In genomic region chr19:40586611-40587010, GRCh38 we compare ENCODE assay signal across 20 cellular contexts. TPM values are rescaled to one million over a fixed set of nuclear protein-coding genes. Genes with fewer than 3 reads are reported as not detected.
A peak's percentile ranks its signal among the peaks of the same experiment; 100 is the strongest.
DNase-seq lines count a peak whose midpoint lies in the region; ATAC-seq and TF ChIP-seq lines count a peak whose summit lies in the region.
"Had no signal": no experiment of that assay in that cellular context is flagged by ENCODE, and none has a peak within 500 bp of the region (broad histone marks: within the 10 kb centered on the region; RNA-seq: fewer than 3 reads in every experiment).

No MANE protein-coding gene starts in this region.

- CTCF ChIA-PET in MCF 10A (lab: Yijun Ruan, JAX) (interaction anchor here (0.6 to 1.1 kb wide), 5 partner anchors 12 to 281 kb away, joined by 3 to 6 read pairs (median 3); no protein-coding TSS in a partner anchor), mammary epithelial cell (lab: Charles Lee; ENCODE audit: low non-redundant PET) (no interaction called here)

- no peak overlapping the region for H3K4me3 Mint-ChIP-seq in MCF 10A (ENCODE audit: unreplicated experiment)
- H3K4me3 Mint-ChIP-seq in stimulated activated memory B cell treated with anti-CD40 and anti-IgM and Interleukin-4, amounts not matched to agents 10 μg/mL and 1 μg/mL and 100 μg/mL, for 72 hours, result no peak overlapping the region

- no peaks in the 10 kb centered on the region for H3K27me3 Mint-ChIP-seq in MCF 10A (ENCODE audit: insufficient read depth, unreplicated experiment)
- no peaks in the 10 kb centered on the region for H3K27me3 Mint-ChIP-seq in stimulated activated memory B cell treated with anti-CD40 and anti-IgM and Interleukin-4, amounts not matched to agents 10 μg/mL and 1 μg/mL and 100 μg/mL, for 72 hours
- H3K27me3 Mint-ChIP-seq: CD4-positive, alpha-beta memory T cell had no signal

- TF ChIP-seq CTCF in MCF 10A (IDR thresholded peaks at IDR 0.05; ENCODE audit: unreplicated experiment) (no peak), mammary epithelial cell (conservative IDR thresholded peaks at IDR 0.05 in 1 of 2, IDR thresholded peaks at IDR 0.05 in 1 of 2; ENCODE audit: extremely low read depth in 1 of 2, insufficient read depth in 1 of 2, low read depth in 1 of 2, low read length in 2 of 2) (no peak)

- no peak overlapping the region for H2AFZ ChIP-seq in mammary epithelial cell (ENCODE audit: low read depth, low read length)

- H3K9me3 Mint-ChIP-seq in MCF 10A (ENCODE audit: unreplicated experiment), result no peaks in the 10 kb centered on the region
- no peaks in the 10 kb centered on the region for H3K9me3 Mint-ChIP-seq in stimulated activated memory B cell treated with anti-CD40 and anti-IgM and Interleukin-4, amounts not matched to agents 10 μg/mL and 1 μg/mL and 100 μg/mL, for 72 hours

- DNase-seq in MCF 10A (ENCODE audit: unreplicated experiment) (no peak), mammary epithelial cell (no peak), D341Med (ENCODE audit: low spot score) (peak; percentile 9), epithelial cell of prostate (ENCODE audit: low read depth, low spot score) (no peak)
- no peak for DNase-seq in stimulated activated CD4-positive, alpha-beta T cell treated with anti-CD3 and anti-CD28 coated beads, Interleukin-1b, Interleukin-23, amount 100 ng/mL, for 48 hours
- DNase-seq: ACHN; AML-193; CD4-positive, alpha-beta memory T cell; DMS79; H7; IMR-90; Karpas-422; MM.1S; NCI-H1092 treated with DMSO at 0.1 percent for 48 hours; NCI-H2081 treated with DMSO at 0.1 percent for 48 hours; NCI-H510A treated with DMSO at 0.1 percent for 48 hours; SHP77 had no signal

- intact Hi-C loops in MCF 10A (cut with micrococcal nuclease) (no loop called here), mammary epithelial cell (cut with micrococcal nuclease) (no loop called here)

- no peak overlapping the region for H3K9ac ChIP-seq in mammary epithelial cell (ENCODE audit: insufficient read depth, low read length)

- no peak for ATAC-seq in stimulated activated memory B cell treated with anti-CD40 and anti-IgM and Interleukin-4, amounts not matched to agents 10 μg/mL and 1 μg/mL and 100 μg/mL, for 72 hours
- no peak for ATAC-seq in HG03469 (IDR thresholded peaks at IDR 0.05; ENCODE audit: unreplicated experiment)
- ATAC-seq: Panc1 had no signal

- WGBS in mammary epithelial cell (ENCODE audit: low coverage, missing lambda C conversion rate), result 100% methylated on average over 8 of the region's 14 CpGs

- H3K4me1 ChIP-seq in mammary epithelial cell (ENCODE audit: insufficient read depth, low read length), result no peaks in the 10 kb centered on the region

- POLR2A ChIA-PET in MCF 10A (lab: Yijun Ruan, JAX), result interaction anchor here (0.9 to 1.5 kb wide), 3 partner anchors 9 to 23 kb away, joined by 3 read pairs; no protein-coding TSS in a partner anchor

- BruUV-seq in MCF 10A (replicated peaks; lab: Mats Ljungman, UMichigan) (no TSS peak), mammary epithelial cell (replicated peaks; lab: Mats Ljungman, UMichigan) (no TSS peak)

- no peak overlapping the region for H3K4me2 ChIP-seq in mammary epithelial cell (ENCODE audit: insufficient read depth, low read depth, low read length)

- H3K27ac ChIP-seq in mammary epithelial cell (ENCODE audit: insufficient read depth, low read depth, low read length) (no peak overlapping the region), epithelial cell of prostate (peak overlapping the region; percentile 88)

- H3K27ac Mint-ChIP-seq in MCF 10A (ENCODE audit: low read depth, unreplicated experiment), result peak overlapping the region; percentile 6
- peak overlapping the region; percentile 27 for H3K27ac Mint-ChIP-seq in stimulated activated memory B cell treated with anti-CD40 and anti-IgM and Interleukin-4, amounts not matched to agents 10 μg/mL and 1 μg/mL and 100 μg/mL, for 72 hours

- no peaks in the 10 kb centered on the region for H4K20me1 ChIP-seq in mammary epithelial cell (ENCODE audit: insufficient read depth, low read length)

- in situ Hi-C loops in mammary epithelial cell (cut with MboI; ENCODE audit: low sequenced_read_pairs in 2 of 2), result no loop called here

- H3K79me2 ChIP-seq in mammary epithelial cell (ENCODE audit: insufficient read depth, low read length), result no peaks in the 10 kb centered on the region

- dilution Hi-C loops in mammary epithelial cell (cut with HindIII; ENCODE audit: low sequenced_read_pairs), result no loop called here

- H3K27me3 ChIP-seq in mammary epithelial cell (ENCODE audit: insufficient read depth, low read length), result no peaks in the 10 kb centered on the region

- H3K36me3 Mint-ChIP-seq in MCF 10A (ENCODE audit: insufficient read depth, unreplicated experiment), result peaks cover 8% of the 10 kb centered on the region
- peaks cover 90% of the 10 kb centered on the region for H3K36me3 Mint-ChIP-seq in stimulated activated memory B cell treated with anti-CD40 and anti-IgM and Interleukin-4, amounts not matched to agents 10 μg/mL and 1 μg/mL and 100 μg/mL, for 72 hours

- no peaks in the 10 kb centered on the region for H3K9me3 ChIP-seq in mammary epithelial cell (replicated peaks; ENCODE audit: insufficient read depth, low read length)

- H3K36me3 ChIP-seq in mammary epithelial cell (ENCODE audit: insufficient read depth, low read length), result no peaks in the 10 kb centered on the region

- H3K4me1 Mint-ChIP-seq in MCF 10A (ENCODE audit: insufficient read depth, unreplicated experiment), result peaks cover 24% of the 10 kb centered on the region
- peaks cover 25% of the 10 kb centered on the region for H3K4me1 Mint-ChIP-seq in stimulated activated memory B cell treated with anti-CD40 and anti-IgM and Interleukin-4, amounts not matched to agents 10 μg/mL and 1 μg/mL and 100 μg/mL, for 72 hours

- no peak overlapping the region for H3K4me3 ChIP-seq in mammary epithelial cell (replicated peaks in 1 of 3; ENCODE audit: insufficient read depth in 1 of 3, low read depth in 2 of 3, low read length in 3 of 3)

RNA-seq across cellular contexts. Expression of gene SHKBP1, which starts 9.9 kb away (rescaled TPM):
- total RNA-seq in MCF 10A (2022) (41.5 and 44.0 TPM in 2 replicates), mammary epithelial cell (10 to 100 TPM; 21.0 to 57.9 TPM)
- 44.4 TPM for polyA plus RNA-seq in mammary epithelial cell
- 68.1 TPM for polyA minus RNA-seq in mammary epithelial cell

RNA-seq across cellular contexts. Expression of gene LTBP4, which starts 14.6 kb away (rescaled TPM):
- total RNA-seq in MCF 10A (2022) (76.4 and 103 TPM in 2 replicates), mammary epithelial cell (100 to 1,000 TPM in 1 of 2 donors, 10 to 100 TPM in 1; 27.5 to 148 TPM)
- polyA plus RNA-seq in mammary epithelial cell, result 34.0 TPM
- polyA minus RNA-seq in mammary epithelial cell, result 75.7 TPM
